ENCODE assay signal across 12 cellular contexts in the genomic region with DNA sequence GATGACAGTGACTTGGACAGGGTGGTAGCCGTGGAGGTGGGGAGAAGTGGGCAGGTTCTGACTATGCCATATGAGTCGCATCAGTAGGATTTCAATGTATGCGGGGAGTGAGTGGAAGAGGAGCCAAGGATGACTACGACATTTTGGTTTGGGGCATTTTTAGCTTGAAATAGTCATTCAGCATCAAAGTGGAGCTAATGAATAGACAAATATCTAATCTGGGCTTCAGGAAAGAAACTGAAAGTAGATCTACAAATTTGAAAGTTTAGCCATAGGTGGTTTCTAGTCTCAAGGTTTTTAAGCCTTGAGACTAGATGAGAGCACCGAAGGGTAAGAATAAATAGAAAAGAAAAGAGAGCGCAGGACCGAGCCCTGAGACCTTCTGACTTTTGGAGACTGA. TPM values are rescaled to one million over a fixed set of nuclear protein-coding genes. Genes with fewer than 3 reads are reported as not detected.
DNase-seq lines count a peak whose midpoint lies in the region; ATAC-seq and TF ChIP-seq lines count a peak whose summit lies in the region.
"Had no signal": no experiment of that assay in that cellular context is flagged by ENCODE, and none has a peak within 500 bp of the region (broad histone marks: within the 10 kb centered on the region; RNA-seq: fewer than 3 reads in every experiment).

No MANE protein-coding gene starts in this region.

- H3K4me3 Mint-ChIP-seq in stimulated activated effector memory CD8-positive, alpha-beta T cell treated with anti-CD3 and anti-CD28 coated beads, Interleukin-12 subunit alpha, Interleukin-12 subunit beta, amount 100 ng/mL, for 72 hours, result no peak overlapping the region

- no peaks in the 10 kb centered on the region for H3K9me3 Mint-ChIP-seq in stimulated activated effector memory CD8-positive, alpha-beta T cell treated with anti-CD3 and anti-CD28 coated beads, Interleukin-12 subunit alpha, Interleukin-12 subunit beta, amount 100 ng/mL, for 72 hours

- TF ChIP-seq CTCF in fibroblast of the aortic adventitia (IDR thresholded peaks at IDR 0.05; ENCODE audit: insufficient read depth, low read length), result no peak

- H3K4me1 Mint-ChIP-seq in stimulated activated effector memory CD8-positive, alpha-beta T cell treated with anti-CD3 and anti-CD28 coated beads, Interleukin-12 subunit alpha, Interleukin-12 subunit beta, amount 100 ng/mL, for 72 hours, result no peaks in the 10 kb centered on the region

- no peak overlapping the region for H3K4me3 ChIP-seq in fibroblast of the aortic adventitia (ENCODE audit: low read depth, low read length)
- H3K4me3 ChIP-seq: prostate gland had no signal

- H3K36me3 Mint-ChIP-seq in stimulated activated effector memory CD8-positive, alpha-beta T cell treated with anti-CD3 and anti-CD28 coated beads, Interleukin-12 subunit alpha, Interleukin-12 subunit beta, amount 100 ng/mL, for 72 hours, result peaks cover 11% of the 10 kb centered on the region

- peak; percentile 38 for ATAC-seq in GM18520 (IDR thresholded peaks at IDR 0.05; ENCODE audit: unreplicated experiment)
- peak; percentile 72 for ATAC-seq in GM21786 (IDR thresholded peaks at IDR 0.05; ENCODE audit: unreplicated experiment)
- ATAC-seq in HG03457 (IDR thresholded peaks at IDR 0.05; ENCODE audit: unreplicated experiment), result peak; percentile 80
- no peak for ATAC-seq in stimulated activated effector memory CD8-positive, alpha-beta T cell treated with anti-CD3 and anti-CD28 coated beads, Interleukin-12 subunit alpha, Interleukin-12 subunit beta, amount 100 ng/mL, for 72 hours
- ATAC-seq: left colon had no signal

- DNase-seq in fibroblast of the aortic adventitia (ENCODE audit: low read depth) (peak; percentile 37), NCI-H345 treated with DMSO at 0.1 percent for 48 hours (lab: John Stamatoyannopoulos, UW; ENCODE audit: unreplicated experiment) (no peak), DMS153 (lab: John Stamatoyannopoulos, UW) (no peak)
- no peak for DNase-seq in activated CD8-positive, alpha-beta memory T cell treated with anti-CD3 and anti-CD28 coated beads, Interleukin-2, amount 50 U/mL, for 48 hours
- DNase-seq in stimulated activated effector memory CD8-positive, alpha-beta T cell treated with anti-CD3 and anti-CD28 coated beads, Interleukin-12 subunit alpha, Interleukin-12 subunit beta, amount 100 ng/mL, for 72 hours (ENCODE audit: low spot score in 2 of 2), result no peak
- DNase-seq: effector CD8-positive, alpha-beta T cell; left colon; T1000 had no signal

- H3K27ac Mint-ChIP-seq in stimulated activated effector memory CD8-positive, alpha-beta T cell treated with anti-CD3 and anti-CD28 coated beads, Interleukin-12 subunit alpha, Interleukin-12 subunit beta, amount 100 ng/mL, for 72 hours, result no peak overlapping the region

RNA-seq across cellular contexts. Expression of a gene that starts 58.3 kb away (rescaled TPM):
- total RNA-seq in fibroblast of the aortic adventitia (ENCODE audit: low replicate concordance), result 62.8 and 93.5 TPM in 2 replicates
